Comparison of ENCODE assay signal across 23 cellular contexts in the genomic region with DNA sequence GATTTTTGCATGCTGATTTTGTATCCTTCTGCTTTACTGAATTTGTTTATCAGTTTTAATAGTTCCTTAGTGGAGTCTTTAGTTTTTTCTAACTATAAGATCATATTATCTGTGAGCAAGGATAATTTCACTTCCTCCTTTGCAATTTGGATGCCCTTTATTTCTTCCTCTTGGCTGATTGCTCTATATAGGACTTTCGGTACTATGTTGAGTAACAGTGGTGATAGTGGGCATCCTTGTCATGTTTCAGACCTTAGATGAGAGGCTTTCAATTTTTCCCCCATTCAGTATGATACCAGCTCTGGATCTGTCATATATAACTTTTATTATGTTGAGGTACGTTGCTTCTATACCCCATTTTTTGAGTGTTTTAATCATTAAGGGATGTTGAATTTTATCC.
"Had no signal": no experiment of that assay in that cellular context is flagged by ENCODE, and none has a peak within 500 bp of the region (broad histone marks: within the 10 kb centered on the region; RNA-seq: fewer than 3 reads in every experiment).

No MANE protein-coding gene starts in this region.

- H3K4me1 ChIP-seq: adrenal gland, body of pancreas, breast epithelium had no signal

- H3K4me3 ChIP-seq: adrenal gland, body of pancreas, breast epithelium had no signal

- DNase-seq: activated CD4-positive, alpha-beta memory T cell treated with anti-CD3 and anti-CD28 coated beads for 36 hours; activated CD4-positive, alpha-beta T cell treated with anti-CD3 and anti-CD28 coated beads for 36 hours; activated CD4-positive, alpha-beta T cell treated with anti-CD3 and anti-CD28 coated beads, Interleukin-2, amount 50 U/mL, for 1 hour; activated CD8-positive, alpha-beta memory T cell treated with anti-CD3 and anti-CD28 coated beads, Interleukin-2, amount 50 U/mL, for 4 hours; activated gamma-delta T cell treated with Interleukin-2 at 50 U/mL for 16 hours; activated naive CD4-positive, alpha-beta T cell treated with anti-CD3 and anti-CD28 coated beads for 36 hours; activated T-cell treated with anti-CD3 and anti-CD28 coated beads for 4 hours; activated T-cell treated with anti-CD3 and anti-CD28 coated beads, Interleukin-2, amount 50 U/mL, for 4 hours; adrenal gland; body of pancreas; MM.1S; NCI-H1092; NCI-H1436 treated with DMSO at 0.1 percent for 48 hours; NCI-H1694 treated with DMSO at 0.1 percent for 48 hours; NCI-H2029; NCI-H345; NCI-H524 treated with DMSO at 0.1 percent for 48 hours; NK-92 treated with Interleukin-12 subunit alpha and Interleukin-12 subunit beta, amount 100 ng/mL, for 24 hours; OCI-M1; Right ventricle myocardium superior had no signal

- H3K9me3 ChIP-seq: adrenal gland, body of pancreas had no signal

- H3K9ac ChIP-seq: KMS-11 had no signal

- H3K27ac ChIP-seq: adrenal gland, body of pancreas, breast epithelium, KMS-11 had no signal

- H3K36me3 ChIP-seq: adrenal gland, breast epithelium had no signal

- H3K4me2 ChIP-seq: KMS-11 had no signal

- H3K27me3 ChIP-seq: adrenal gland, body of pancreas, breast epithelium had no signal

- FAIRE-seq: astrocyte had no signal
